ENCODE assay signal across 10 cellular contexts in the genomic region with DNA sequence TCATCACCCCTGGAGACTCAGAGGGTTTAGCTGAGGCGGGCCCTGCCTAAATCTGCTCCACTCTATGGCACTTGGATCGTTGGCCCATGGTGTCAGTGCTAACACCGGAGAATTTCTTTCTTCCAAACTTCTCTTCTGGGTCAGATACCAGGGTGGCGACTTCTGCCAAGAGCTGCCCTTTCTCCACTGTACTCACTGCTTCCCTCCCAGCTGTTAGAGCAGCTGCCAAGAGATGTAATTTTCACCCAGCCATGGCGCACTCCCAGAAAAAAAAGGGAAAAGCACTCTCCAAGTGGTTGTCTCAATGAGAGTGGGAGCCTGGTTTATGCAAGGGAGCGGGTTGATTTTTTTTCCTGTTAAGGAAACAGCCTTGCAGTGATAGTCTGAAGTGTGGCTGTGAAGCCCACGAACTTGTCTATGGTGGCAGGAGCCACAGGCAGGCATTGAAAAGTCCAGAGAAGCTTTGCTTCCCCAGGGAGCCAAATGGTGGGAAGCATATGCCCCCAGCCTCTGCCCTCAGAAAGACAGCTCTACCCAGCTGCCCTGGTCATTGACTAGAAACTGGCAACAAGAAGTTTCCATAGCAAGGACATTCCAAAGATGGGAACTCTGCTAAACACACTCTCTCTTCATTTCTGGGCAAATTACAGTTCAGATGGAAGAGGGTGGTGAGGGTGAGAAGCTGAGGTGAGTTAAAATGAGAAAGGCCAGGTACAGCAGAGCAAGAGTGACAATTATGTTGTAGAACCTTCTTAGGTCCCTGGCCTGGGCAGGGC. TPM values are rescaled to one million over a fixed set of nuclear protein-coding genes. Genes with fewer than 3 reads are reported as not detected.
DNase-seq lines count a peak whose midpoint lies in the region; TF ChIP-seq lines count a peak whose summit lies in the region.
"Had no signal": no experiment of that assay in that cellular context is flagged by ENCODE, and none has a peak within 500 bp of the region (broad histone marks: within the 10 kb centered on the region; RNA-seq: fewer than 3 reads in every experiment).

No MANE protein-coding gene starts in this region.

- 82 to 87% methylated on average over 4 to 7 of the region's 7 CpGs for WGBS in transverse colon (ENCODE audit: low coverage in 1 of 2), 2 donors

- peaks cover 57 to 78% of the 10 kb centered on the region in 2 donors for H3K36me3 ChIP-seq in duodenal mucosa (ENCODE audit: control insufficient read depth in 1 of 2, insufficient read depth in 2 of 2, low read length in 2 of 2)
- H3K36me3 ChIP-seq in muscle layer of colon (ENCODE audit: insufficient read depth, low read length), result peaks cover 45% of the 10 kb centered on the region
- H3K36me3 ChIP-seq in transverse colon, result peaks cover 0 to 37% (median 9%) of the 10 kb centered on the region in 4 donors

- TF ChIP-seq EP300 in transverse colon (IDR thresholded peaks at IDR 0.05; ENCODE audit: low read depth), result peak; percentile 45

- H3K4me3 ChIP-seq in duodenal mucosa (ENCODE audit: low read depth in 1 of 2, low read length in 2 of 2) (no peak overlapping the region), muscle layer of colon (ENCODE audit: low read depth in 1 of 2, low read length in 2 of 2) (peak overlapping the region in 1 of 2 donors; percentile 36), transverse colon (no peak overlapping the region)

- peak; percentile 56 to 59 for DNase-seq in NCI-H446 (lab: John Stamatoyannopoulos, UW)
- DNase-seq in NCI-H446 treated with DMSO at 0.1 percent for 48 hours (lab: John Stamatoyannopoulos, UW), result no peak
- peak; percentile 21 for DNase-seq in transverse colon
- no peak for DNase-seq in GM19240 (ENCODE audit: insufficient read length, low spot score)
- no peak for DNase-seq in H4 (ENCODE audit: low spot score)
- DNase-seq in activated naive CD4-positive, alpha-beta T cell treated with anti-CD3 and anti-CD28 coated beads, Interleukin-2, amount 50 U/mL, for 16 hours, result no peak
- DNase-seq: activated CD4-positive, CD25-positive, alpha-beta regulatory T cell treated with anti-CD3 and anti-CD28 coated beads, Interleukin-2, amount 50 U/mL, for 72 hours; GDM1 had no signal

- intact Hi-C loops in transverse colon (cut with DNase I; ENCODE audit: low total_unique reads), result loop anchor here (10.0 kb wide), 1 partner anchor 336 kb away; no protein-coding TSS in a partner anchor

- in situ Hi-C loops in transverse colon (cut with MboI; ENCODE audit: low pct_ligation_motif_present in 1 of 4, low pct_unique_long_range_greater_than_20kb in 1 of 4, low sequenced_read_pairs in 3 of 4), result no loop called here

- peak; percentile 19 for TF ChIP-seq POLR2A in transverse colon (IDR thresholded peaks at IDR 0.05)

- H3K27ac ChIP-seq in duodenal mucosa (ENCODE audit: low read depth, low read length) (peak overlapping the region; percentile 54), muscle layer of colon (ENCODE audit: low read depth, low read length) (peak overlapping the region; percentile 89), transverse colon (peak overlapping the region; percentile 83 to 91 (median 86))

- H3K4me1 ChIP-seq in duodenal mucosa (ENCODE audit: control insufficient read depth in 1 of 2, insufficient read depth in 2 of 2, low read length in 2 of 2) (peaks cover 41 to 61% of the 10 kb centered on the region in 2 donors), muscle layer of colon (ENCODE audit: insufficient read depth, low read length) (peaks cover 86% of the 10 kb centered on the region), transverse colon (peaks cover 51 to 94% (median 74%) of the 10 kb centered on the region in 4 donors)

- no peak for TF ChIP-seq CTCF in transverse colon (IDR thresholded peaks at IDR 0.05)

- H3K27me3 ChIP-seq in duodenal mucosa (ENCODE audit: control insufficient read depth in 1 of 2, insufficient read depth in 2 of 2, low read length in 2 of 2) (no peaks in the 10 kb centered on the region), muscle layer of colon (ENCODE audit: control insufficient read depth in 1 of 2, insufficient read depth in 2 of 2, low read length in 2 of 2) (no peaks in the 10 kb centered on the region), transverse colon (no peaks in the 10 kb centered on the region)

- H3K9ac ChIP-seq in duodenal mucosa (ENCODE audit: low read depth in 1 of 2, low read length in 2 of 2) (no peak overlapping the region), muscle layer of colon (ENCODE audit: low read length) (peak overlapping the region; percentile 30)

- no peaks in the 10 kb centered on the region for H3K9me3 ChIP-seq in duodenal mucosa (ENCODE audit: control insufficient read depth in 1 of 2, low read length in 2 of 2)
- no peaks in the 10 kb centered on the region for H3K9me3 ChIP-seq in muscle layer of colon (ENCODE audit: low read length)
- H3K9me3 ChIP-seq in transverse colon, result no peaks in the 10 kb centered on the region

RNA-seq across cellular contexts. Expression of gene PCSK7, which starts 10.7 kb away (rescaled TPM):
- total RNA-seq in transverse colon, result 100 to 1,000 TPM; 182 to 432 (median 204) TPM
- 14.1 and 18.1 TPM in 2 replicates for total RNA-seq in H4 (2014; rRNA removed; shearing (Covaris generic))

RNA-seq across cellular contexts. Expression of gene RNF214, which starts 11.3 kb away (rescaled TPM):
- 100 to 1,000 TPM in 1 of 4 donors, 10 to 100 TPM in 3; 11.1 to 139 (median 14.5) TPM for total RNA-seq in transverse colon
- total RNA-seq in H4 (2014; rRNA removed; shearing (Covaris generic)), result 5.3 and 6.7 TPM in 2 replicates

RNA-seq across cellular contexts. Expression of gene TAGLN, which starts 22.0 kb away (rescaled TPM):
- total RNA-seq in transverse colon, result 1,000 to 10,000 TPM in 3 of 4 donors, 100 to 1,000 TPM in 1; 899 to 4,235 (median 1,393) TPM
- 20.8 and 36.0 TPM in 2 replicates for total RNA-seq in H4 (2014; rRNA removed; shearing (Covaris generic))

RNA-seq across cellular contexts. Expression of gene SIDT2, which starts 42.6 kb away (rescaled TPM):
- total RNA-seq in transverse colon, result 10 to 100 TPM; 68.1 to 95.0 (median 78.2) TPM
- total RNA-seq in H4 (2014; rRNA removed; shearing (Covaris generic)), result 10.8 and 13.5 TPM in 2 replicates

Comparison
In these comparisons a context has a peak if more than half of its experiments do, and no peak if none do; other contexts are left out.
1. DNase-seq: peak in NCI-H446 (2 of 2) and transverse colon (single experiment); none in NCI-H446 treated with DMSO at 0.1 percent for 48 hours (single experiment), GM19240 (single experiment), H4 (single experiment) and activated naive CD4-positive, alpha-beta T cell treated with anti-CD3 and anti-CD28 coated beads, Interleukin-2, amount 50 U/mL, for 16 hours (single experiment).
2. RNA of gene TAGLN, which starts 22.0 kb away (total RNA-seq): 899 to 4,235 TPM in transverse colon; 20.8 to 36.0 TPM in H4; every median in the first group is over 10 times any median in the second.
3. Peak in every context shown above with its lines, with median percentiles within 50 percentile points of each other: H3K27ac ChIP-seq.